15 cellular contexts compared by ENCODE assay signal in the genomic region with DNA sequence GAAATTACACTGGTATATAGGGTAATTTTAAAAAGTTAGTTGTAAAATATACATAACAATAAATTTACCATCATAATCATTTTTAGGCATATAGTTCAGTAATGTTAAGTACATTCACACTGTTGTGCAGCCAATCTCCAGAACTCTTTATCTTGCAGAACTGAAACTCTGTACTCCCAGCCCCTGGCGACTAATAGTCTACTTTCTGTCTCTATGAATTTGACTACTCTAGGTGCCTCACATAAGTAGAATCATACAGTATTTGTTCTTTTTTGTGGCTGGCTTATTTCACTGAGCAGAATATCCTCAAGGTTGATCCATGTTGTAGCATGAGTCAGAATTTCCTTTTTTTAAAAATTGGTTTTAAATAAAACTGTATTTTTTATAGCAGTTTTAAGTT. TPM values are rescaled to one million over a fixed set of nuclear protein-coding genes. Genes with fewer than 3 reads are reported as not detected.
DNase-seq lines count a peak whose midpoint lies in the region; ATAC-seq and TF ChIP-seq lines count a peak whose summit lies in the region.
"Had no signal": no experiment of that assay in that cellular context is flagged by ENCODE, and none has a peak within 500 bp of the region (broad histone marks: within the 10 kb centered on the region; RNA-seq: fewer than 3 reads in every experiment).

No MANE protein-coding gene starts in this region.

- no peaks in the 10 kb centered on the region for H4K20me1 ChIP-seq in OCI-LY7 (ENCODE audit: insufficient read depth, low read length)

- H3K4me1 ChIP-seq in OCI-LY7 (ENCODE audit: insufficient read depth, low read length, poor library complexity, severe bottlenecking): no peaks in the 10 kb centered on the region

- intact Hi-C loops in OCI-LY7 (cut with micrococcal nuclease; ENCODE audit: unreplicated experiment): no loop called here

- peak; percentile 56 for ATAC-seq in GM18519 (IDR thresholded peaks at IDR 0.05; ENCODE audit: low FRiP score, unreplicated experiment)
- peak; percentile 79 for ATAC-seq in HG02610 (IDR thresholded peaks at IDR 0.05; ENCODE audit: unreplicated experiment)
- no peak for ATAC-seq in omental fat pad (ENCODE audit: low FRiP score)
- ATAC-seq: esophagus mucosa, HCT116 had no signal

- POLR2A ChIA-PET in OCI-LY7 (lab: Charles Lee): interaction anchor here (1.0 kb wide), 1 partner anchor 13 kb away, joined by 4 read pairs; no protein-coding TSS in a partner anchor

- no peak overlapping the region for H2AFZ ChIP-seq in OCI-LY7 (ENCODE audit: low read length)

- CTCF ChIA-PET in OCI-LY7 (lab: Charles Lee; ENCODE audit: unreplicated experiment): no interaction called here

- H3K4me3 ChIP-seq in GM12864 (ENCODE audit: low read depth, low read length): no peak overlapping the region
- no peak overlapping the region for H3K4me3 ChIP-seq in OCI-LY7 (ENCODE audit: low read depth, low read length, poor library complexity, severe bottlenecking)
- H3K4me3 ChIP-seq: SK-N-MC had no signal

- H3K9me3 ChIP-seq in OCI-LY7 (ENCODE audit: low read length): no peaks in the 10 kb centered on the region

- no peak overlapping the region for H3K4me2 ChIP-seq in OCI-LY7 (ENCODE audit: low read length)

- H3K9me2 ChIP-seq in OCI-LY7 (ENCODE audit: insufficient read depth, low read length): no peaks in the 10 kb centered on the region

- H3K36me3 ChIP-seq in OCI-LY7 (ENCODE audit: insufficient read depth, low read length): peaks cover 37% of the 10 kb centered on the region
- H3K36me3 ChIP-seq: brain microvascular endothelial cell had no signal

- no TSS peak for BruUV-seq in OCI-LY7 (replicated peaks; lab: Mats Ljungman, UMichigan)

- no peak for TF ChIP-seq CTCF in GM12864 (IDR thresholded peaks at IDR 0.05; ENCODE audit: low read depth, low read length, missing control alignments)
- no peak for TF ChIP-seq CTCF in OCI-LY7 (conservative IDR thresholded peaks at IDR 0.05; ENCODE audit: low read length)
- TF ChIP-seq CTCF in omental fat pad (IDR thresholded peaks at IDR 0.05): no peak

- no peak overlapping the region for H3K27ac ChIP-seq in OCI-LY7 (ENCODE audit: low read depth, low read length, poor library complexity, severe bottlenecking)
- H3K27ac ChIP-seq: brain microvascular endothelial cell, SK-N-MC had no signal

- peaks cover 50% of the 10 kb centered on the region for H3K79me2 ChIP-seq in OCI-LY7 (ENCODE audit: insufficient read depth, low read depth, low read length)

- DNase-seq in GM12864 (ENCODE audit: low read depth): peak; percentile 26
- DNase-seq in MV-4-11 (lab: John Stamatoyannopoulos, UW): peak; percentile 54
- no peak for DNase-seq in OCI-LY7 (ENCODE audit: low spot score)
- no peak for DNase-seq in germinal center (ENCODE audit: low spot score)
- no peak for DNase-seq in omental fat pad (ENCODE audit: low spot score)
- DNase-seq in NCI-H2171 (lab: John Stamatoyannopoulos, UW): no peak
- DNase-seq: brain microvascular endothelial cell, NCI-H510A, nephron progenitor cell, retina had no signal

RNA-seq across cellular contexts. Expression of a gene that starts 41.4 kb away (rescaled TPM):
- 21.4 and 26.5 TPM in 2 replicates for total RNA-seq in OCI-LY7 (2014; rRNA removed; shearing (Covaris generic))
- 26.9 and 31.9 TPM in 2 replicates for total RNA-seq in OCI-LY7 (2022)
- 10 to 100 TPM; 11.7 to 32.3 (median 16.6) TPM for total RNA-seq in omental fat pad

Comparison
In these comparisons a context has a peak if more than half of its experiments do, and no peak if none do; other contexts are left out.
1. DNase-seq: peak in GM12864 (single experiment) and MV-4-11 (single experiment); none in OCI-LY7 (single experiment), germinal center (single experiment), omental fat pad (single experiment) and NCI-H2171 (single experiment).